Comparison of ENCODE assay signal across 30 cellular contexts in the genomic region with DNA sequence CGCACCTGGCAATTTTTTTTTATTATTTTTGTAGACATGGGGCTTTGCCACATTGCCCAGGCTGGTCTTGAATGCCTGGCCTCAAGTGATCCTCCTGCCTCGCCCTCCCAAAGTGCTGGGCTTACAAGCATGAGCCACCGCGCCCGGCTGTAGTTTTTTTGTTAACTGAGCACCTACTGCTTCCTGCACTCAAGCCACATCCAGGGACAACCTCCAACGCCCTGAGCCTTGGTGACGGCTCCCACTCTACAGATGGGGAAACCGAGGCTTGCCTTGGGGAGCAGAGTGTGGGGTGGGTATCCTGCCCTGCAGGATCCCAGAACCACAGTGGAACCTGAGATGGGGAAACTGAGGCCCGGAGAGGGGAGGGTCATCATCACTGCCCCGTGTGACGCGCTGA. TPM values are rescaled to one million over a fixed set of nuclear protein-coding genes. Genes with fewer than 3 reads are reported as not detected.
"Had no signal": no experiment of that assay in that cellular context is flagged by ENCODE, and none has a peak within 500 bp of the region (broad histone marks: within the 10 kb centered on the region; RNA-seq: fewer than 3 reads in every experiment).

No MANE protein-coding gene starts in this region.

- H3K4me3 ChIP-seq: stomach, suprapubic skin, testis, thoracic aorta, thyroid gland, tibial artery, tibial nerve, transverse colon, upper lobe of left lung, upper lobe of right lung, uterus, vagina had no signal

- H3K27me3 ChIP-seq: testis, thyroid gland had no signal

- H3K27ac ChIP-seq: stomach, suprapubic skin, testis, thoracic aorta, thyroid gland, tibial artery, tibial nerve, transverse colon, upper lobe of left lung, upper lobe of right lung, uterus, vagina had no signal

- FAIRE-seq: urothelium cell line had no signal

- H3K36me3 ChIP-seq: stomach, suprapubic skin, thoracic aorta, thyroid gland, tibial artery, tibial nerve, transverse colon, upper lobe of left lung, upper lobe of right lung, uterus, vagina had no signal

- DNase-seq: stimulated activated CD4-positive, alpha-beta T cell treated with anti-CD3 and anti-CD28 coated beads, Interleukin-2, amount 100 ng/mL, for 48 hours; stimulated activated CD4-positive, alpha-beta T cell treated with anti-CD3 and anti-CD28 coated beads, Interleukin-4, amount 100 ng/mL, for 1 hour; stimulated activated CD4-positive, alpha-beta T cell treated with anti-CD3 and anti-CD28 coated beads, Interleukin-4, amount 100 ng/mL, for 24 hours; stimulated activated CD4-positive, alpha-beta T cell treated with anti-CD3 and anti-CD28 coated beads, Interleukin-4, amount 100 ng/mL, for 4 hours; stimulated activated CD8-positive, alpha-beta memory T cell treated with anti-CD3 and anti-CD28 coated beads, Interleukin-4, amount 100 ng/mL, for 48 hours; stimulated activated naive B cell treated with anti-CD40 and anti-IgM and Interleukin-4, amounts not matched to agents 10 μg/mL and 1 μg/mL and 100 μg/mL, for 72 hours; stimulated activated naive CD4-positive, alpha-beta T cell; stimulated activated naive CD4-positive, alpha-beta T cell treated with Interleukin-2 at 50 U/mL for 16 hours; stimulated activated naive CD8-positive, alpha-beta T cell treated with anti-CD3 and anti-CD28 coated beads, Interleukin-15, amount 100 ng/mL, for 72 hours; stimulated activated naive CD8-positive, alpha-beta T cell treated with anti-CD3 and anti-CD28 coated beads, Interleukin-15, Interleukin-2, amounts not matched to agents 100 U/mL and 50 U/mL, for 24 hours; stomach; substantia nigra; testis; thyroid gland; tibial artery; transverse colon; trophoblast cell; uterus had no signal

- H3K9me3 ChIP-seq: stomach, suprapubic skin, testis, thoracic aorta, thyroid gland, tibial artery, tibial nerve, transverse colon, upper lobe of left lung, upper lobe of right lung, uterus, vagina had no signal

- ATAC-seq: stimulated activated effector memory CD8-positive, alpha-beta T cell treated with anti-CD3 and anti-CD28 coated beads, Interleukin-12 subunit alpha, Interleukin-12 subunit beta, amount 100 ng/mL, for 72 hours; stimulated activated memory B cell treated with anti-CD40 and anti-IgM and Interleukin-4, amounts not matched to agents 10 μg/mL and 1 μg/mL and 100 μg/mL, for 72 hours; stimulated activated naive B cell treated with anti-CD40 and anti-IgM and Interleukin-4, amounts not matched to agents 10 μg/mL and 1 μg/mL and 100 μg/mL, for 72 hours; stimulated activated naive CD8-positive, alpha-beta T cell treated with anti-CD3 and anti-CD28 coated beads, Interleukin-15, Interleukin-2, amounts not matched to agents 100 U/mL and 50 U/mL, for 24 hours; upper lobe of right lung had no signal

RNA-seq across cellular contexts. Expression of gene ELANE, which starts 3.0 kb away (rescaled TPM):
- total RNA-seq: urinary bladder, vagina had no signal

RNA-seq across cellular contexts. Expression of gene PRTN3, which starts 14.3 kb away (rescaled TPM):
- total RNA-seq: subcutaneous adipose tissue, suprapubic skin, thoracic aorta, thyroid gland, tibial nerve, transverse colon, upper lobe of right lung, ureter, vagina had no signal

RNA-seq across cellular contexts. Expression of gene AZU1, which starts 27.5 kb away (rescaled TPM):
- total RNA-seq: thyroid gland, transverse colon, ureter, urinary bladder, vagina had no signal

RNA-seq across cellular contexts. Expression of gene PLPPR3, which starts 33.4 kb away (rescaled TPM):
- total RNA-seq: subcutaneous adipose tissue, suprapubic skin, thoracic aorta, thyroid gland, tibial nerve, transverse colon, ureter, vagina had no signal
